Comparison of ENCODE assay signal across 8 cellular contexts in genomic region chr5:135172718-135173117, GRCh38.
"Had no signal": no experiment of that assay in that cellular context is flagged by ENCODE, and none has a peak within 500 bp of the region (broad histone marks: within the 10 kb centered on the region; RNA-seq: fewer than 3 reads in every experiment).

No MANE protein-coding gene starts in this region.

- H3K9me3 Mint-ChIP-seq: GM23338, H9 had no signal

- H3K4me3 Mint-ChIP-seq: GM23338, H9 had no signal

- FAIRE-seq: H1, H54, HTR-8/SVneo had no signal

- H3K4me1 Mint-ChIP-seq: H9 had no signal

- DNase-seq: H9, HCEC 1CT, IMR-90 had no signal

- H3K27ac Mint-ChIP-seq: GM23338, H9 had no signal

- ATAC-seq: GM23338 had no signal

- H3K4me3 ChIP-seq: GM23338, K562 had no signal
